In genomic region chr3:9914011-9914410, GRCh38 we compare ENCODE assay signal across 20 cellular contexts. TPM values are rescaled to one million over a fixed set of nuclear protein-coding genes. Genes with fewer than 3 reads are reported as not detected.
DNase-seq lines count a peak whose midpoint lies in the region; ATAC-seq and TF ChIP-seq lines count a peak whose summit lies in the region.
"Had no signal": no experiment of that assay in that cellular context is flagged by ENCODE, and none has a peak within 500 bp of the region (broad histone marks: within the 10 kb centered on the region; RNA-seq: fewer than 3 reads in every experiment).

No MANE protein-coding gene starts in this region.

- TF ChIP-seq CTCF in C4-2B (conservative IDR thresholded peaks at IDR 0.05) (no peak), PC-9 (conservative IDR thresholded peaks at IDR 0.05) (no peak), prostate gland (IDR thresholded peaks at IDR 0.05) (no peak), lower leg skin (IDR thresholded peaks at IDR 0.05) (no peak), omental fat pad (IDR thresholded peaks at IDR 0.05) (no peak)

- peaks cover 32% of the 10 kb centered on the region for H3F3A ChIP-seq in PC-9 (ENCODE audit: insufficient read depth, low read depth)

- POLR2A ChIA-PET in PC-9 (lab: Charles Lee; ENCODE audit: unreplicated experiment), result no interaction called here

- CTCF ChIA-PET in PC-9 (lab: Charles Lee), result interaction anchor here (0.5 to 0.7 kb wide), 2 partner anchors 19 to 978 kb away, joined by 5 to 6 read pairs; no protein-coding TSS in a partner anchor

- H3K27me3 ChIP-seq in PC-9 (ENCODE audit: insufficient read depth, low read depth), result no peaks in the 10 kb centered on the region
- no peaks in the 10 kb centered on the region for H3K27me3 ChIP-seq in prostate gland (replicated peaks; ENCODE audit: insufficient read depth)
- H3K27me3 ChIP-seq: cardiac muscle cell had no signal

- no peaks in the 10 kb centered on the region for H3K79me2 ChIP-seq in PC-9 (ENCODE audit: low read depth)

- no peak overlapping the region for H2AFZ ChIP-seq in PC-9

- peak overlapping the region; percentile 24; the same call in 1 of the 2 replicates for H3K4me2 ChIP-seq in PC-9

- H3K27ac ChIP-seq in C4-2B (peak overlapping the region; percentile 44), PC-9 (no peak overlapping the region), prostate gland (peak overlapping the region; percentile 92 to 94)
- H3K27ac ChIP-seq: cardiac muscle cell had no signal

- ATAC-seq in omental fat pad (ENCODE audit: low FRiP score), result no peak
- ATAC-seq in GM21381 (IDR thresholded peaks at IDR 0.05; ENCODE audit: unreplicated experiment), result no peak
- ATAC-seq: HCT116 had no signal

- H3K9me2 ChIP-seq in PC-9 (ENCODE audit: insufficient read depth), result no peaks in the 10 kb centered on the region

- no peaks in the 10 kb centered on the region for H4K20me1 ChIP-seq in PC-9 (ENCODE audit: insufficient read depth)

- WGBS in prostate gland, result 25% methylated on average over 1 of the region's 1 CpG
- WGBS in lower leg skin, 2 donors, result 21 to 27% methylated on average over 1 of the region's 1 CpG

- H3K4me3 ChIP-seq in PC-9 (no peak overlapping the region), prostate gland (no peak overlapping the region), lower leg skin (ENCODE audit: low read depth, poor library complexity, severe bottlenecking) (no peak overlapping the region)
- H3K4me3 ChIP-seq: cardiac muscle cell had no signal

- intact Hi-C loops in PC-9 (cut with micrococcal nuclease; ENCODE audit: unreplicated experiment), result no loop called here
- intact Hi-C loops in prostate gland (cut with DNase I), result loop anchor here (2.0 to 10.0 kb wide), 2 partner anchors 23 to 179 kb away; partner anchors contain the start of genes BRPF1 and JAGN1
- intact Hi-C loops in lower leg skin (cut with DNase I; ENCODE audit: low total_unique reads), result loop anchor here (10.0 kb wide), 1 partner anchor 59 kb away; no protein-coding TSS in a partner anchor

- H3K36me3 ChIP-seq in PC-9 (ENCODE audit: low read depth) (no peaks in the 10 kb centered on the region), prostate gland (no peaks in the 10 kb centered on the region)
- H3K36me3 ChIP-seq: cardiac muscle cell had no signal

- H3K4me1 ChIP-seq in PC-9 (replicated peaks; ENCODE audit: insufficient read depth), result peaks cover 62% of the 10 kb centered on the region
- peaks cover 12% of the 10 kb centered on the region for H3K4me1 ChIP-seq in prostate gland (replicated peaks)

- DNase-seq in PC-9 (no peak), fibroblast of peridontal ligament (ENCODE audit: extremely low read depth) (peak; percentile 52), prostate gland (ENCODE audit: low spot score) (peak; percentile 24), hippocampal formation (lab: John Stamatoyannopoulos, UW) (no peak), lower leg skin (ENCODE audit: low spot score in 2 of 2) (no peak), omental fat pad (ENCODE audit: low spot score) (no peak)
- DNase-seq: activated CD4-positive, CD25-positive, alpha-beta regulatory T cell treated with anti-CD3 and anti-CD28 coated beads, Interleukin-2, amount 50 U/mL, for 72 hours; activated naive CD8-positive, alpha-beta T cell treated with anti-CD3 and anti-CD28 coated beads, Interleukin-2, amount 10 ng/mL, durations not matched to agents 7 days and 5 days; head of caudate nucleus; NCI-H1105 treated with DMSO at 0.1 percent for 48 hours; nephron progenitor cell had no signal

- BruUV-seq in PC-9 (replicated peaks; lab: Mats Ljungman, UMichigan), result no TSS peak

- TF ChIP-seq POLR2A in prostate gland (IDR thresholded peaks at IDR 0.05), result no peak
- no peak for TF ChIP-seq POLR2A in lower leg skin (IDR thresholded peaks at IDR 0.05)

- H3K9me3 ChIP-seq in PC-9 (ENCODE audit: insufficient read depth, low read depth) (no peaks in the 10 kb centered on the region), prostate gland (no peaks in the 10 kb centered on the region)

RNA-seq across cellular contexts. Expression of gene IL17RC, which starts 2.9 kb away (rescaled TPM):
- total RNA-seq in PC-9 (2021) (45.0 and 54.6 TPM in 2 replicates), prostate gland (100 to 1,000 TPM in 1 of 2 donors, 10 to 100 TPM in 1; 80.7 to 152 TPM), lower leg skin (100 to 1,000 TPM in 3 of 4 donors, 10 to 100 TPM in 1; 95.5 to 155 (median 113) TPM), omental fat pad (10 to 100 TPM; 53.4 to 97.6 (median 58.2) TPM)

RNA-seq across cellular contexts. Expression of gene IL17RE, which starts 11.4 kb away (rescaled TPM):
- total RNA-seq in PC-9 (2021), result 22.7 and 23.8 TPM in 2 replicates
- 10 to 100 TPM; 10.1 to 28.2 TPM for total RNA-seq in prostate gland
- 100 to 1,000 TPM in 1 of 4 donors, 10 to 100 TPM in 3; 71.1 to 117 (median 81.1) TPM for total RNA-seq in lower leg skin
- total RNA-seq in omental fat pad, result 10 to 100 TPM in 2 of 4 donors, 1 to 10 TPM in 2; 7.7 to 13.8 (median 10.3) TPM

RNA-seq across cellular contexts. Expression of gene CRELD1, which starts 19.6 kb away (rescaled TPM):
- total RNA-seq in PC-9 (2021) (30.7 TPM in 2 replicates), prostate gland (10 to 100 TPM; 46.9 to 64.9 TPM), lower leg skin (10 to 100 TPM; 16.1 to 58.8 (median 28.3) TPM), omental fat pad (10 to 100 TPM; 26.8 to 52.3 (median 38.4) TPM)

RNA-seq across cellular contexts. Expression of gene JAGN1, which starts 23.6 kb away (rescaled TPM):
- 46.7 and 52.4 TPM in 2 replicates for total RNA-seq in PC-9 (2021)
- 10 to 100 TPM; 37.0 to 61.5 TPM for total RNA-seq in prostate gland
- 10 to 100 TPM; 39.2 to 70.6 (median 51.0) TPM for total RNA-seq in lower leg skin
- 10 to 100 TPM; 50.4 to 91.0 (median 75.6) TPM for total RNA-seq in omental fat pad

RNA-seq across cellular contexts. Expression of gene CIDEC, which starts 34.0 kb away (rescaled TPM):
- total RNA-seq in PC-9 (2021) (0.37 TPM in 1 of 2 replicates, not detected in the other), prostate gland (1 to 10 TPM in 1 of 2 donors, not detected in 1; 3.5 TPM), lower leg skin (10 to 100 TPM in 2 of 4 donors, 1 to 10 TPM in 2; 2.8 to 23.7 (median 9.0) TPM), omental fat pad (1,000 to 10,000 TPM in 1 of 4 donors, 100 to 1,000 TPM in 3; 318 to 1,481 (median 713) TPM)
- total RNA-seq: activated CD8-positive, alpha-beta memory T cell treated with anti-CD3 and anti-CD28 coated beads for 36 hours; activated naive CD8-positive, alpha-beta T cell treated with anti-CD3 and anti-CD28 coated beads, Interleukin-2, amount 10 ng/mL, durations not matched to agents 7 days and 5 days; activated T-helper 1 cell treated with anti-CD3 and anti-CD28 coated beads, Interleukin-12 subunit alpha, Interleukin-12 subunit beta, Interleukin-2, Interleukin-4 antibody, amounts not matched to agents 30 ng/mL and 10 ng/mL and 1 ng/mL, durations not matched to agents 14 hours and 24 hours and 36 hours; cardiac muscle cell; Daoy; esophagus mucosa; OCI-LY7 had no signal

Comparison
In these comparisons a context has a peak if more than half of its experiments do, and no peak if none do; other contexts are left out.
1. DNase-seq: peak in fibroblast of peridontal ligament (single experiment) and prostate gland (single experiment); none in PC-9 (0 of 2), hippocampal formation (0 of 2), lower leg skin (0 of 2) and omental fat pad (single experiment).